In genomic region chr10:33377658-33378025, GRCh38 we compare ENCODE assay signal across 17 cellular contexts. TPM values are rescaled to one million over a fixed set of nuclear protein-coding genes. Genes with fewer than 3 reads are reported as not detected.
DNase-seq lines count a peak whose midpoint lies in the region; ATAC-seq and TF ChIP-seq lines count a peak whose summit lies in the region.
"Had no signal": no experiment of that assay in that cellular context is flagged by ENCODE, and none has a peak within 500 bp of the region (broad histone marks: within the 10 kb centered on the region; RNA-seq: fewer than 3 reads in every experiment).

No MANE protein-coding gene starts in this region.

- H3K4me3 Mint-ChIP-seq in HFFc6 = peak overlapping the region; percentile 88
- H3K4me3 Mint-ChIP-seq: naive thymus-derived CD4-positive, alpha-beta T cell had no signal

- no peaks in the 10 kb centered on the region for H3K9me3 ChIP-seq in heart left ventricle

- 93 to 98% (median 95%) methylated on average over 4 of the region's 4 CpGs for WGBS in heart left ventricle, 4 donors

- H3K36me3 ChIP-seq in heart left ventricle = no peaks in the 10 kb centered on the region

- ATAC-seq in foreskin keratinocyte (peak; percentile 19), heart left ventricle (no peak), GM19035 (IDR thresholded peaks at IDR 0.05; ENCODE audit: unreplicated experiment) (no peak), HG03108 (IDR thresholded peaks at IDR 0.05; ENCODE audit: unreplicated experiment) (no peak)
- ATAC-seq: left cardiac atrium; naive thymus-derived CD4-positive, alpha-beta T cell; sciatic nerve had no signal

- H3K4me1 Mint-ChIP-seq in HFFc6 (ENCODE audit: low read depth) = peaks cover 69% of the 10 kb centered on the region

- TF ChIP-seq CTCF in AG09319 (IDR thresholded peaks at IDR 0.05; ENCODE audit: low read depth, low read length) (no peak), HFFc6 (IDR thresholded peaks at IDR 0.05) (no peak), astrocyte of the cerebellum (IDR thresholded peaks at IDR 0.05; ENCODE audit: low read depth, low read length, missing control alignments) (no peak), foreskin keratinocyte (conservative IDR thresholded peaks at IDR 0.05) (no peak), heart left ventricle (IDR thresholded peaks at IDR 0.05) (no peak)

- intact Hi-C loops in heart left ventricle (cut with DNase I) = no loop called here

- TF ChIP-seq POLR2A in heart left ventricle (IDR thresholded peaks at IDR 0.05) = no peak

- H3K27ac Mint-ChIP-seq in HFFc6 = peak overlapping the region; percentile 98
- H3K27ac Mint-ChIP-seq: naive thymus-derived CD4-positive, alpha-beta T cell had no signal

- no peak overlapping the region for H3K4me3 ChIP-seq in astrocyte of the cerebellum (ENCODE audit: low read depth, low read length)
- H3K4me3 ChIP-seq in heart left ventricle = no peak overlapping the region
- H3K4me3 ChIP-seq: coronary artery had no signal

- peak; percentile 36 for DNase-seq in AG09319 (ENCODE audit: extremely low read depth, low read depth)
- DNase-seq in HFFc6 = peak; percentile 51
- DNase-seq in astrocyte of the cerebellum (ENCODE audit: low read depth) = peak; percentile 16
- DNase-seq in foreskin keratinocyte = peak in 1 of 2 donors; percentile 22
- no peak for DNase-seq in heart left ventricle
- no peak for DNase-seq in stimulated activated CD4-positive, alpha-beta T cell treated with anti-CD3 and anti-CD28 coated beads, Interleukin-4, amount 100 ng/mL, for 4 hours
- DNase-seq: activated CD4-positive, alpha-beta T cell treated with anti-CD3 and anti-CD28 coated beads for 1 hour; activated effector memory CD4-positive, alpha-beta T cell treated with anti-CD3 and anti-CD28 coated beads, Interleukin-2, amount 50 U/mL, for 16 hours; C1 segment of cervical spinal cord; left cardiac atrium; MV-4-11; naive thymus-derived CD4-positive, alpha-beta T cell; NCI-H2171 had no signal

- peaks cover 15% of the 10 kb centered on the region for H3K4me1 ChIP-seq in foreskin keratinocyte
- peaks cover 0 to 10% (median 1%) of the 10 kb centered on the region in 12 donors for H3K4me1 ChIP-seq in heart left ventricle

- no peaks in the 10 kb centered on the region; the same call in 1 of the 2 replicates for H3K27me3 Mint-ChIP-seq in HFFc6 (ENCODE audit: insufficient read depth)

- H3K27ac ChIP-seq in foreskin keratinocyte = peak overlapping the region; percentile 76
- no peak overlapping the region for H3K27ac ChIP-seq in heart left ventricle
- H3K27ac ChIP-seq: coronary artery had no signal

- peaks cover 9% of the 10 kb centered on the region; the same call in 1 of the 2 replicates for H3K36me3 Mint-ChIP-seq in HFFc6 (ENCODE audit: low read depth)

- in situ Hi-C loops in astrocyte of the cerebellum (cut with HindIII; ENCODE audit: low sequenced_read_pairs) = no loop called here

- H3K27me3 ChIP-seq in foreskin keratinocyte (no peaks in the 10 kb centered on the region), heart left ventricle (no peaks in the 10 kb centered on the region)

- peaks cover 6% of the 10 kb centered on the region; the same call in 1 of the 2 replicates for H3K9me3 Mint-ChIP-seq in HFFc6

RNA-seq across cellular contexts. Expression of gene NRP1, which starts 43.2 kb away (rescaled TPM):
- 100 to 1,000 TPM; 136 to 164 (median 147) TPM for total RNA-seq in HFFc6 (2021; fragmentation: NEBNext Ultra II Directional; extraction: Animal tissue kit (Norgen Biotek cat#: 25700))
- total RNA-seq in foreskin keratinocyte (57.3 and 58.2 TPM in 2 replicates), heart left ventricle (100 to 1,000 TPM; 115 to 279 (median 173) TPM)
- polyA plus RNA-seq in foreskin keratinocyte (11.6 and 12.2 TPM in 2 replicates), heart left ventricle (10 to 100 TPM; 47.1 to 69.4 TPM)
- polyA plus RNA-seq: naive thymus-derived CD4-positive, alpha-beta T cell had no signal

Comparison
In these comparisons a context has a peak if more than half of its experiments do, and no peak if none do; other contexts are left out.
1. DNase-seq: peak in AG09319 (single experiment), HFFc6 (single experiment) and astrocyte of the cerebellum (single experiment); none in heart left ventricle (0 of 5) and stimulated activated CD4-positive, alpha-beta T cell treated with anti-CD3 and anti-CD28 coated beads, Interleukin-4, amount 100 ng/mL, for 4 hours (0 of 2).